ENCODE assay signal across 16 cellular contexts in the genomic region with DNA sequence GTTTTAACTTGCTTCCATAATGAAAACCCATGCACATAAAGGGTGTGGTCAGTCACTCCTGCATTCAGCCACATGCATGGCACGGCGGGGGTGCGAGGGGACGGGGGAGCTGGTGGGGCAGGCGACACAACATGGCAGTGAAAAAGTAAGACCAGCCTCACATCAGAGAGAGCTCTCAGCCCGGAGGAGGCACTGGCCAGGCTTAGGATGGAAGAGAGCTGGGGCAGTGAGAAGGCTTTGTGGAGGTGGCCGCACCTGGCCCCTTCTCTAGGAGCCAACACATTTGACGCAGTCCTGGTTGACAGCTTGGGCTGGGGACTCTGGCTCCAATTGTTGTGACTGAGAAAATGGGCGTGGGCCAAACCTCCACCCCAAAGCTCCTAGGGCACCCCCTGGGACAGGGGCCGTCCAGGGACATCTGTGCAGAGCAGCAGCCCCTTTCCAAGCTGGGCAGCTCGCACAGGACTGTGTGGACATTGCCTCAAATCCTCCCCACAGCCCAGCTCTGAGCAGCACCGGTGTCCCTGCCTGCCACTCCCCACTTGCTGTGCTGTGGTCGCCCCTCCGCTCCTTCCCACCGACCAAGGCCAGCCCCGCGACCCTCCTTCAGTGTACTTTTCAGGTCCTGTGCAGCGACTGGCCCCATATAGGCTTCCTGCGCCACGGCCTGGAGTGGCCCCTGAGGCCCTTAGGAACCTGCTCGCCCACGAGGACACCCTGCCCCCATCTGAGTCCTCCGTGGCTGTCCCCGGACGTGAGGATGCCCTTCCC.
DNase-seq lines count a peak whose midpoint lies in the region; ATAC-seq and TF ChIP-seq lines count a peak whose summit lies in the region.
"Had no signal": no experiment of that assay in that cellular context is flagged by ENCODE, and none has a peak within 500 bp of the region (broad histone marks: within the 10 kb centered on the region; RNA-seq: fewer than 3 reads in every experiment).

No MANE protein-coding gene starts in this region.

- no peak overlapping the region for H4K91ac ChIP-seq in neuronal stem cell (ENCODE audit: low read depth, low read length, poor library complexity)

- peak overlapping the region in 8 of 11 experiments; percentile 62 to 97 (median 94); a peak in 16 of 22 replicates for H3K4me2 ChIP-seq in BLaER1 treated with 17β-estradiol and CSF1 and Interleukin-3, amounts not matched to agents 10 nM and 100 nM
- no peak overlapping the region for H3K4me2 ChIP-seq in neuronal stem cell (ENCODE audit: insufficient read depth, low read length, poor library complexity, severe bottlenecking)
- H3K4me2 ChIP-seq: GM23338 had no signal

- no peak overlapping the region for H3K14ac ChIP-seq in neuronal stem cell (ENCODE audit: low read length)

- ATAC-seq in upper lobe of left lung (ENCODE audit: low FRiP score in 2 of 2), result no peak
- no peak for ATAC-seq in mucosa of descending colon
- ATAC-seq: CD8-positive, alpha-beta T cell; GM23338 had no signal

- no peaks in the 10 kb centered on the region for H4K20me1 ChIP-seq in BLaER1 treated with 17β-estradiol and CSF1 and Interleukin-3, amounts not matched to agents 10 nM and 100 nM

- H3K18ac ChIP-seq in neuronal stem cell (ENCODE audit: low read length), result no peak overlapping the region

- TF ChIP-seq EP300 in upper lobe of left lung (IDR thresholded peaks at IDR 0.05), result no peak

- DNase-seq in endodermal cell (peak; percentile 37), neuronal stem cell (ENCODE audit: low spot score) (no peak), upper lobe of left lung (peak; percentile 8 to 70), dedifferentiated amniotic fluid mesenchymal stem cell (ENCODE audit: extremely low spot score) (no peak), mucosa of descending colon (no peak)
- DNase-seq in activated naive CD8-positive, alpha-beta T cell treated with anti-CD3 and anti-CD28 coated beads for 36 hours, result no peak
- DNase-seq: CD8-positive, alpha-beta T cell; COR-L47; DMS153; DMS79 treated with DMSO at 0.1 percent for 48 hours; EL; H9 had no signal

- peak overlapping the region in 1 of 11 experiments; percentile 12; a peak in 1 of 22 replicates for H3K9ac ChIP-seq in BLaER1 treated with 17β-estradiol and CSF1 and Interleukin-3, amounts not matched to agents 10 nM and 100 nM
- H3K9ac ChIP-seq in endodermal cell (ENCODE audit: extremely low read depth, low read length, poor library complexity, severe bottlenecking) (no peak overlapping the region), neuronal stem cell (ENCODE audit: low read depth, low read length, poor library complexity) (no peak overlapping the region)

- TF ChIP-seq CTCF in endodermal cell (conservative IDR thresholded peaks at IDR 0.05) (no peak), upper lobe of left lung (IDR thresholded peaks at IDR 0.05) (no peak), mucosa of descending colon (IDR thresholded peaks at IDR 0.05) (no peak)

- H3K79me1 ChIP-seq in neuronal stem cell (ENCODE audit: low read depth, low read length), result no peaks in the 10 kb centered on the region

- H3K4ac ChIP-seq in neuronal stem cell (ENCODE audit: low read length), result no peak overlapping the region

- no peak overlapping the region for H2BK5ac ChIP-seq in neuronal stem cell (ENCODE audit: low read length)

- H3K9me3 Mint-ChIP-seq in endodermal cell, result no peaks in the 10 kb centered on the region
- H3K9me3 Mint-ChIP-seq in activated naive CD8-positive, alpha-beta T cell treated with anti-CD3 and anti-CD28 coated beads for 36 hours, result no peaks in the 10 kb centered on the region
- H3K9me3 Mint-ChIP-seq: CD8-positive, alpha-beta T cell; GM23338; H9 had no signal

- no peak overlapping the region for H3K4me3 Mint-ChIP-seq in endodermal cell
- no peak overlapping the region for H3K4me3 Mint-ChIP-seq in activated naive CD8-positive, alpha-beta T cell treated with anti-CD3 and anti-CD28 coated beads for 36 hours
- H3K4me3 Mint-ChIP-seq: B cell; CD14-positive monocyte; CD8-positive, alpha-beta T cell; GM23338; H9 had no signal

- H3K4me1 Mint-ChIP-seq in endodermal cell, result no peaks in the 10 kb centered on the region
- peaks cover 6% of the 10 kb centered on the region for H3K4me1 Mint-ChIP-seq in activated naive CD8-positive, alpha-beta T cell treated with anti-CD3 and anti-CD28 coated beads for 36 hours

- H3K23ac ChIP-seq in neuronal stem cell (ENCODE audit: low read depth, low read length, poor library complexity), result peak overlapping the region; percentile 2

- H2BK15ac ChIP-seq in neuronal stem cell (ENCODE audit: low read length), result peak overlapping the region; percentile 16

- peak overlapping the region in 3 of 11 experiments; percentile 8 to 10 (median 8); a peak in 2 of 22 replicates for H3K27ac ChIP-seq in BLaER1 treated with 17β-estradiol and CSF1 and Interleukin-3, amounts not matched to agents 10 nM and 100 nM
- H3K27ac ChIP-seq in endodermal cell (ENCODE audit: low read depth, low read length), result no peak overlapping the region
- H3K27ac ChIP-seq in neuronal stem cell (replicated peaks; ENCODE audit: low read length), result no peak overlapping the region
- H3K27ac ChIP-seq in upper lobe of left lung, result no peak overlapping the region

- H3K27me3 Mint-ChIP-seq in endodermal cell (ENCODE audit: insufficient read depth), result no peaks in the 10 kb centered on the region
- H3K27me3 Mint-ChIP-seq in activated naive CD8-positive, alpha-beta T cell treated with anti-CD3 and anti-CD28 coated beads for 36 hours, result peaks cover 15% of the 10 kb centered on the region

- no peak for TF ChIP-seq POLR2A in upper lobe of left lung (IDR thresholded peaks at IDR 0.05)

- peaks cover 31 to 99% (median 93%) of the 10 kb centered on the region in 10 experiments for H3K4me1 ChIP-seq in BLaER1 treated with 17β-estradiol and CSF1 and Interleukin-3, amounts not matched to agents 10 nM and 100 nM
- H3K4me1 ChIP-seq in endodermal cell (ENCODE audit: control insufficient read depth, insufficient read depth, low read length), result no peaks in the 10 kb centered on the region
- H3K4me1 ChIP-seq in neuronal stem cell (ENCODE audit: control insufficient read depth in 2 of 2, insufficient read depth in 1 of 2, low read depth in 1 of 2, low read length in 2 of 2), result peaks cover 2 to 16% of the 10 kb centered on the region in 2 donors
- peaks cover 0 to 5% (median 0%) of the 10 kb centered on the region in 4 donors for H3K4me1 ChIP-seq in upper lobe of left lung
- no peaks in the 10 kb centered on the region for H3K4me1 ChIP-seq in mucosa of descending colon (ENCODE audit: low read depth)

- WGBS in endodermal cell (ENCODE audit: insufficient coverage in 1 of 2, insufficient read length in 1 of 2), 2 experiments, result 89 to 96% methylated on average over 13 to 25 of the region's 25 CpGs
- no CpG with 5 or more reads among the region's 25 CpGs for WGBS in neuronal stem cell (ENCODE audit: extremely low coverage in 2 of 2, insufficient read length in 2 of 2, insufficient replicate concordance in 1 of 2), 2 donors
- WGBS in upper lobe of left lung, 2 donors, result 75 to 84% methylated on average over 19 to 23 of the region's 25 CpGs

- H2BK12ac ChIP-seq in neuronal stem cell (ENCODE audit: low read length), result no peak overlapping the region

- H2BK120ac ChIP-seq in neuronal stem cell (ENCODE audit: low read depth, low read length), result no peak overlapping the region

- peaks cover 0 to 13% (median 0%) of the 10 kb centered on the region in 11 experiments; a peak in 1 of 22 replicates for H3K27me3 ChIP-seq in BLaER1 treated with 17β-estradiol and CSF1 and Interleukin-3, amounts not matched to agents 10 nM and 100 nM
- H3K27me3 ChIP-seq in endodermal cell (ENCODE audit: control insufficient read depth, insufficient read depth, low read length, poor library complexity, severe bottlenecking), result no peaks in the 10 kb centered on the region
- H3K27me3 ChIP-seq in neuronal stem cell (ENCODE audit: control insufficient read depth in 3 of 3, insufficient read depth in 3 of 3, low read depth in 1 of 3, low read length in 3 of 3), result peaks cover 0 to 9% (median 0%) of the 10 kb centered on the region in 3 experiments
- peaks cover 0 to 9% (median 0%) of the 10 kb centered on the region in 4 donors for H3K27me3 ChIP-seq in upper lobe of left lung

- intact Hi-C loops in mucosa of descending colon (cut with DNase I, micrococcal nuclease), result no loop called here

- H4K8ac ChIP-seq in neuronal stem cell (ENCODE audit: low read depth, low read length), result no peak overlapping the region

- H2AK5ac ChIP-seq in neuronal stem cell (ENCODE audit: low read depth, low read length), result no peak overlapping the region

- no peak overlapping the region for H2AFZ ChIP-seq in neuronal stem cell (ENCODE audit: low read length)
- H2AFZ ChIP-seq: GM23338 had no signal

- no peak overlapping the region for H3K27ac Mint-ChIP-seq in endodermal cell
- no peak overlapping the region for H3K27ac Mint-ChIP-seq in activated naive CD8-positive, alpha-beta T cell treated with anti-CD3 and anti-CD28 coated beads for 36 hours
- H3K27ac Mint-ChIP-seq: B cell; CD14-positive monocyte; CD8-positive, alpha-beta T cell had no signal

- H3K4me3 ChIP-seq in BLaER1 treated with 17β-estradiol and CSF1 and Interleukin-3, amounts not matched to agents 10 nM and 100 nM, result no peak overlapping the region
- H3K4me3 ChIP-seq in endodermal cell (ENCODE audit: low read length) (no peak overlapping the region), neuronal stem cell (ENCODE audit: low read length in 2 of 2) (no peak overlapping the region), upper lobe of left lung (no peak overlapping the region), mucosa of descending colon (no peak overlapping the region)
- H3K4me3 ChIP-seq: GM23338 had no signal

- H3K9me3 ChIP-seq in BLaER1 treated with 17β-estradiol and CSF1 and Interleukin-3, amounts not matched to agents 10 nM and 100 nM (replicated peaks in 1 of 11), result no peaks in the 10 kb centered on the region
- H3K9me3 ChIP-seq in endodermal cell (ENCODE audit: control insufficient read depth, low read length) (no peaks in the 10 kb centered on the region), neuronal stem cell (replicated peaks in 1 of 2; ENCODE audit: control insufficient read depth in 2 of 2, insufficient read depth in 1 of 2, low read depth in 1 of 2, low read length in 2 of 2) (peaks cover 0 to 3% of the 10 kb centered on the region in 2 donors), upper lobe of left lung (no peaks in the 10 kb centered on the region), mucosa of descending colon (no peaks in the 10 kb centered on the region)

- no peaks in the 10 kb centered on the region for H3K36me3 ChIP-seq in BLaER1 treated with 17β-estradiol and CSF1 and Interleukin-3, amounts not matched to agents 10 nM and 100 nM
- H3K36me3 ChIP-seq in endodermal cell (ENCODE audit: control insufficient read depth, insufficient read depth, low read length) (no peaks in the 10 kb centered on the region), neuronal stem cell (replicated peaks in 1 of 2; ENCODE audit: control insufficient read depth in 2 of 2, insufficient read depth in 2 of 2, low read length in 2 of 2) (no peaks in the 10 kb centered on the region), upper lobe of left lung (no peaks in the 10 kb centered on the region), mucosa of descending colon (ENCODE audit: low read depth) (no peaks in the 10 kb centered on the region)

- no peaks in the 10 kb centered on the region for H3K36me3 Mint-ChIP-seq in endodermal cell (ENCODE audit: low read depth)
- no peaks in the 10 kb centered on the region for H3K36me3 Mint-ChIP-seq in activated naive CD8-positive, alpha-beta T cell treated with anti-CD3 and anti-CD28 coated beads for 36 hours
- H3K36me3 Mint-ChIP-seq: CD14-positive monocyte; CD8-positive, alpha-beta T cell had no signal

Comparison
In these comparisons a context has a peak if more than half of its experiments do, and no peak if none do; other contexts are left out.
1. DNase-seq: peak in endodermal cell (single experiment) and upper lobe of left lung (2 of 2); none in neuronal stem cell (single experiment), activated naive CD8-positive, alpha-beta T cell treated with anti-CD3 and anti-CD28 coated beads for 36 hours (single experiment), dedifferentiated amniotic fluid mesenchymal stem cell (single experiment) and mucosa of descending colon (0 of 3).